8 cellular contexts compared by ENCODE assay signal in genomic region chr18:75110311-75110710, GRCh38.
"Had no signal": no experiment of that assay in that cellular context is flagged by ENCODE, and none has a peak within 500 bp of the region (broad histone marks: within the 10 kb centered on the region; RNA-seq: fewer than 3 reads in every experiment).

No MANE protein-coding gene starts in this region.

- H3K4me1 ChIP-seq: HAP-1 had no signal

- H3K9me3 Mint-ChIP-seq: HFFc6, IgD-negative memory B cell had no signal

- ATAC-seq: HCT116, HepG2 had no signal

- H3K4me3 Mint-ChIP-seq: HFFc6, IgD-negative memory B cell had no signal

- H3K27ac ChIP-seq: GM23248, HL-60 had no signal

- DNase-seq: GM23248, GOT3, HFFc6 had no signal

- H3K4me3 ChIP-seq: GM23248, HAP-1 had no signal

- H3K27ac Mint-ChIP-seq: HFFc6, IgD-negative memory B cell had no signal

- H3K9me3 ChIP-seq: HAP-1 had no signal

- H3K36me3 ChIP-seq: HAP-1 had no signal
